Comparison of ENCODE assay signal across 16 cellular contexts in the genomic region with DNA sequence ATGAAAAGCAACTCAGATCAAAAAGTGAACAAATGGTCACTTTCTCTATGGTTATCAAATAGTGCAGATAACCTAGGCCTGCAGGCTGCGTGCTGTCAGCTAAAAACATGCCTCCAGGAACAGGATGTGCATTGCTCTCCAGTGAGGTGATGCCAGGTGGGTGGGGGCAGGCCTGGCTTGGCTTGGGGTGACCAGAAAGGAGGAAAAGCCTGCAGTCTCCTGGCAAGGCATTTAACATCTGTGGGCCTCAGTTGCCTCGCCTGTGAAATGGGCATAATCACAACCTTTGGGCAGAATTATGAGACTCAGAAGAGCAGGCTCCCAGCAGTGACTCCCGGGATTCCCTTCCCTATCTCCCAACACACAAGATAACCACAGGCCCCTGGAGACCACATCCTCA.
"Had no signal": no experiment of that assay in that cellular context is flagged by ENCODE, and none has a peak within 500 bp of the region (broad histone marks: within the 10 kb centered on the region; RNA-seq: fewer than 3 reads in every experiment).

No MANE protein-coding gene starts in this region.

- FAIRE-seq: islet of Langerhans had no signal

- DNase-seq: activated CD4-positive, CD25-positive, alpha-beta regulatory T cell treated with anti-CD3 and anti-CD28 coated beads, Interleukin-2, amount 50 U/mL, for 72 hours; activated CD8-positive, alpha-beta memory T cell treated with anti-CD3 and anti-CD28 coated beads for 24 hours; activated naive CD8-positive, alpha-beta T cell treated with anti-CD3 and anti-CD28 coated beads for 36 hours; amniotic stem cell; foreskin melanocyte; glutamatergic neuron; hippocampal formation; nephron progenitor cell; occipital lobe; stimulated activated CD4-positive, alpha-beta T cell treated with anti-CD3 and anti-CD28 coated beads, Interleukin-4, amount 100 ng/mL, for 24 hours; SW 1271; T-helper 2 cell had no signal

- ATAC-seq: stimulated activated effector memory CD8-positive, alpha-beta T cell treated with anti-CD3 and anti-CD28 coated beads, Interleukin-12 subunit alpha, Interleukin-12 subunit beta, amount 100 ng/mL, for 72 hours had no signal

- H3K36me3 ChIP-seq: thoracic aorta had no signal

- H3K9me3 ChIP-seq: thoracic aorta had no signal

- H3K4me3 ChIP-seq: thoracic aorta had no signal

- H3K27ac ChIP-seq: thoracic aorta, VCaP had no signal
